Comparison of ENCODE assay signal across 25 cellular contexts in the genomic region with DNA sequence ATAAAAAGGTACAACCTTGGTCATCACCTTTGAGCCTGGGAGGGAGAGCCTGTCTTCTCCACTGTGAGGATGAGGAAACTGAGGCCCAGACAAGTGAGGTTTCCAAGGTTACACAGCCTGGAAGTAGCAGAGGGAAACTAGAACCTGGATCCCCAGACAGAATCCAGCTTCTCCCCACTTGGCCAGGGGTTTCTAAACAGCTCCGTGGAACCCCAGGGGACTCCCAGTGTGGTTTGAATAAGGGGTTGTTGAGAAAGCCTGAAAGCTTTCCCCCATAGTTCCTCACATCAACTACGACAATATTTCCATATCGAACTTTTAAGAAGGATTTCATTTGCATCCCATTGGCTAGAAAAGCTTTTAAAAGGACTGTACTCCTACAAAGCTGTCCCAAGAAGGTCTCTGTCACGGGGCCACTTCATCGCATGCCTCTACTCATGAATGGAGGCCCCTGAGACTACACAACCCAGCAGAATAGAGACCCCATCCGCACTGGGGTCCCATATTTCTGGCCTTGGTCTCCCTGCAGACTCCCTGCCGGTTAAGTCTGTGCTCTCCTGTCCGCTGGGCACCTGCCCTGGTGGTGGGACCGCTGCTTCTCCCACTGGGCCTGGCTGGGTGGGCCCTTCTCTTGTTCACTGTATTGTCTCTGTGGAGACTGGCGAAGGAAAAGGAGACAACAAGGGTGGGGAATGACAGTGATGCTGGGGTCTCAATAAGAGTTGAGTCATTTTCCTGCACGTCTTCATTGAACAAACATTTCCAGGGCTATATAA.
DNase-seq lines count a peak whose midpoint lies in the region; ATAC-seq, FAIRE-seq and TF ChIP-seq lines count a peak whose summit lies in the region.
"Had no signal": no experiment of that assay in that cellular context is flagged by ENCODE, and none has a peak within 500 bp of the region (broad histone marks: within the 10 kb centered on the region; RNA-seq: fewer than 3 reads in every experiment).

No MANE protein-coding gene starts in this region.

- FAIRE-seq in astrocyte (lab: Jason Lieb, UNC): no peak
- FAIRE-seq: D721Med, K562 had no signal

- no peak for DNase-seq in heart right ventricle
- DNase-seq in right cardiac atrium: no peak
- no peak for DNase-seq in astrocyte (ENCODE audit: low read depth)
- no peak for DNase-seq in neural progenitor cell (ENCODE audit: low spot score)
- peak; percentile 40 for DNase-seq in ureter (ENCODE audit: low spot score)
- no peak for DNase-seq in stimulated activated CD4-positive, alpha-beta T cell treated with anti-CD3 and anti-CD28 coated beads, Interleukin-2, amount 100 ng/mL, for 24 hours
- DNase-seq in dedifferentiated amniotic fluid mesenchymal stem cell (ENCODE audit: extremely low spot score): no peak
- no peak for DNase-seq in LoVo (ENCODE audit: low spot score)
- DNase-seq: activated CD4-positive, alpha-beta memory T cell treated with anti-CD3 and anti-CD28 coated beads for 36 hours; activated CD4-positive, CD25-positive, alpha-beta regulatory T cell; activated naive CD4-positive, alpha-beta T cell treated with Interleukin-2 at 50 U/mL for 16 hours; activated T-cell treated with anti-CD3 and anti-CD28 coated beads, Interleukin-2, amount 50 U/mL, for 4 hours; central memory CD4-positive, alpha-beta T cell; H9; immature natural killer cell; NCI-H1694 treated with DMSO at 0.1 percent for 48 hours; NCI-H774; stimulated activated CD4-positive, alpha-beta T cell treated with anti-CD3 and anti-CD28 coated beads, Interleukin-4, amount 100 ng/mL, for 24 hours; stomach; upper lobe of left lung had no signal

- H3K4me1 Mint-ChIP-seq in astrocyte (ENCODE audit: low read depth, unreplicated experiment) (peaks cover 32% of the 10 kb centered on the region), neural progenitor cell (peaks cover 34% of the 10 kb centered on the region)
- H3K4me1 Mint-ChIP-seq: immature natural killer cell had no signal

- H3F3A ChIP-seq in neural progenitor cell (ENCODE audit: low read depth): peaks cover 6% of the 10 kb centered on the region

- no peak overlapping the region for H3K9ac ChIP-seq in astrocyte (ENCODE audit: low read length)
- H3K9ac ChIP-seq in neural progenitor cell: no peak overlapping the region

- 95 to 98% methylated on average over 11 of the region's 11 CpGs for WGBS in heart right ventricle, 2 donors
- 95% methylated on average over 11 of the region's 11 CpGs for WGBS in right cardiac atrium

- peak overlapping the region; percentile 60 for H3K4me3 Mint-ChIP-seq in astrocyte (ENCODE audit: unreplicated experiment)
- no peak overlapping the region for H3K4me3 Mint-ChIP-seq in neural progenitor cell
- H3K4me3 Mint-ChIP-seq: activated CD4-positive, alpha-beta memory T cell treated with anti-CD3 and anti-CD28 coated beads for 36 hours; activated T-cell treated with anti-CD3 and anti-CD28 coated beads, Interleukin-2, amount 50 U/mL, for 4 hours; H9; immature natural killer cell had no signal

- H3K4me3 ChIP-seq in heart right ventricle: no peak overlapping the region
- H3K4me3 ChIP-seq in right cardiac atrium (ENCODE audit: low read length): no peak overlapping the region
- H3K4me3 ChIP-seq in astrocyte (ENCODE audit: insufficient read depth, low read depth, low read length): no peak overlapping the region
- H3K4me3 ChIP-seq in neural progenitor cell: no peak overlapping the region
- H3K4me3 ChIP-seq: K562, stomach, upper lobe of left lung had no signal

- H3K9me3 Mint-ChIP-seq in astrocyte (ENCODE audit: unreplicated experiment) (no peaks in the 10 kb centered on the region), neural progenitor cell (no peaks in the 10 kb centered on the region)
- H3K9me3 Mint-ChIP-seq: activated CD4-positive, alpha-beta memory T cell treated with anti-CD3 and anti-CD28 coated beads for 36 hours; activated T-cell treated with anti-CD3 and anti-CD28 coated beads, Interleukin-2, amount 50 U/mL, for 4 hours; H9 had no signal

- H4K20me1 ChIP-seq in astrocyte (ENCODE audit: insufficient read depth, low read length) (no peaks in the 10 kb centered on the region), neural progenitor cell (ENCODE audit: low read depth) (no peaks in the 10 kb centered on the region)

- H3K36me3 Mint-ChIP-seq in astrocyte (ENCODE audit: low read depth, unreplicated experiment) (no peaks in the 10 kb centered on the region), neural progenitor cell (no peaks in the 10 kb centered on the region)
- H3K36me3 Mint-ChIP-seq: activated CD4-positive, alpha-beta memory T cell treated with anti-CD3 and anti-CD28 coated beads for 36 hours; immature natural killer cell had no signal

- H3K27me3 ChIP-seq in heart right ventricle: no peaks in the 10 kb centered on the region
- H3K27me3 ChIP-seq in right cardiac atrium (ENCODE audit: control insufficient read depth, insufficient read depth): no peaks in the 10 kb centered on the region
- no peaks in the 10 kb centered on the region for H3K27me3 ChIP-seq in astrocyte (ENCODE audit: insufficient read depth, low read length)
- no peaks in the 10 kb centered on the region for H3K27me3 ChIP-seq in neural progenitor cell
- H3K27me3 ChIP-seq: neutrophil, stomach, upper lobe of left lung had no signal

- H3K4me2 ChIP-seq in astrocyte (ENCODE audit: low read length) (no peak overlapping the region), neural progenitor cell (no peak overlapping the region)

- H2AFZ ChIP-seq in astrocyte (ENCODE audit: low read depth, low read length) (no peak overlapping the region), neural progenitor cell (replicated peaks) (no peak overlapping the region)

- H3K9me3 ChIP-seq in heart right ventricle (no peaks in the 10 kb centered on the region), right cardiac atrium (ENCODE audit: control insufficient read depth, low read length) (no peaks in the 10 kb centered on the region), astrocyte (ENCODE audit: insufficient read depth, low read depth, low read length) (no peaks in the 10 kb centered on the region), neural progenitor cell (ENCODE audit: low read depth) (no peaks in the 10 kb centered on the region)
- H3K9me3 ChIP-seq: neutrophil, stomach, upper lobe of left lung had no signal

- peak overlapping the region; percentile 81 for H3K27ac Mint-ChIP-seq in astrocyte (ENCODE audit: unreplicated experiment)
- H3K27ac Mint-ChIP-seq in neural progenitor cell: peak overlapping the region; percentile 69
- H3K27ac Mint-ChIP-seq: activated CD4-positive, alpha-beta memory T cell treated with anti-CD3 and anti-CD28 coated beads for 36 hours; immature natural killer cell had no signal

- H3K79me2 ChIP-seq in astrocyte (ENCODE audit: insufficient read depth, low read length): no peaks in the 10 kb centered on the region
- no peaks in the 10 kb centered on the region for H3K79me2 ChIP-seq in neural progenitor cell (ENCODE audit: low read depth)

- peak overlapping the region in 7 of 10 donors; percentile 9 to 91 (median 45) for H3K27ac ChIP-seq in heart right ventricle
- H3K27ac ChIP-seq in right cardiac atrium (ENCODE audit: low read length): no peak overlapping the region
- H3K27ac ChIP-seq in astrocyte (ENCODE audit: low read depth, low read length): no peak overlapping the region
- no peak overlapping the region for H3K27ac ChIP-seq in neural progenitor cell
- H3K27ac ChIP-seq: epithelial cell of prostate, neutrophil, stomach, upper lobe of left lung had no signal

- intact Hi-C loops in heart right ventricle (cut with DNase I): loop anchor here in 1 of 10 donors (5.0 kb wide), 1 partner anchor 307 kb away; no protein-coding TSS in a partner anchor
- intact Hi-C loops in right cardiac atrium (cut with DNase I): no loop called here

- H3K27me3 Mint-ChIP-seq in astrocyte (ENCODE audit: low read depth, unreplicated experiment) (no peaks in the 10 kb centered on the region), neural progenitor cell (ENCODE audit: insufficient read depth, low read depth) (peaks cover 15% of the 10 kb centered on the region)

- H3K36me3 ChIP-seq in heart right ventricle: no peaks in the 10 kb centered on the region
- no peaks in the 10 kb centered on the region for H3K36me3 ChIP-seq in astrocyte (ENCODE audit: insufficient read depth, low read length)
- H3K36me3 ChIP-seq in neural progenitor cell: no peaks in the 10 kb centered on the region
- H3K36me3 ChIP-seq: neutrophil, stomach, upper lobe of left lung had no signal

- no peak for TF ChIP-seq CTCF in heart right ventricle (IDR thresholded peaks at IDR 0.05)
- no peak for TF ChIP-seq CTCF in astrocyte (IDR thresholded peaks at IDR 0.05; ENCODE audit: insufficient read depth, low read depth, low read length)
- no peak for TF ChIP-seq CTCF in neural progenitor cell (IDR thresholded peaks at IDR 0.05)

- no peak for ATAC-seq in heart right ventricle
- ATAC-seq in right cardiac atrium: no peak
- ATAC-seq: activated T-cell treated with anti-CD3 and anti-CD28 coated beads, Interleukin-2, amount 50 U/mL, for 4 hours; K562; Right ventricle myocardium inferior had no signal

- H3K4me1 ChIP-seq in heart right ventricle (peaks cover 24 to 94% (median 77%) of the 10 kb centered on the region in 9 donors), right cardiac atrium (ENCODE audit: control insufficient read depth, insufficient read depth, low read length) (peaks cover 22% of the 10 kb centered on the region), astrocyte (ENCODE audit: insufficient read depth, low read length) (peaks cover 21% of the 10 kb centered on the region), neural progenitor cell (peaks cover 13% of the 10 kb centered on the region)

Comparison
In these comparisons a context has a peak if more than half of its experiments do, and no peak if none do; other contexts are left out.
1. H3K27ac ChIP-seq: peak in heart right ventricle (7 of 10); none in right cardiac atrium (single experiment), astrocyte (single experiment) and neural progenitor cell (single experiment).